In genomic region chr1:197773856-197774255, GRCh38 we compare ENCODE assay signal across 8 cellular contexts. TPM values are rescaled to one million over a fixed set of nuclear protein-coding genes. Genes with fewer than 3 reads are reported as not detected.
DNase-seq lines count a peak whose midpoint lies in the region; ATAC-seq and TF ChIP-seq lines count a peak whose summit lies in the region.

No MANE protein-coding gene starts in this region.

- H3K4me1 ChIP-seq in GM23338 (ENCODE audit: insufficient read depth), result peaks cover 19% of the 10 kb centered on the region
- H3K4me1 ChIP-seq in SJCRH30, result peaks cover 4% of the 10 kb centered on the region; the same call in 1 of the 2 replicates
- peaks cover 11 to 36% (median 31%) of the 10 kb centered on the region in 4 donors for H3K4me1 ChIP-seq in esophagus muscularis mucosa

- no peaks in the 10 kb centered on the region; the same call in 1 of the 2 replicates for H3K79me2 ChIP-seq in GM23338 (replicated peaks; ENCODE audit: insufficient read depth)

- H3K27me3 ChIP-seq in GM23338 (ENCODE audit: insufficient read depth) (peaks cover 30% of the 10 kb centered on the region), SJCRH30 (no peaks in the 10 kb centered on the region), esophagus muscularis mucosa (no peaks in the 10 kb centered on the region)

- H3K9me2 ChIP-seq in GM23338 (ENCODE audit: insufficient read depth), result no peaks in the 10 kb centered on the region

- H3K9me3 ChIP-seq in SJCRH30 (replicated peaks) (no peaks in the 10 kb centered on the region), esophagus muscularis mucosa (no peaks in the 10 kb centered on the region)

- no peak overlapping the region for H2AFZ ChIP-seq in GM23338

- ATAC-seq in GM23338 (no peak), HG02678 (IDR thresholded peaks at IDR 0.05; ENCODE audit: unreplicated experiment) (no peak)

- no peak for DNase-seq in GM23338 (ENCODE audit: low spot score)
- DNase-seq in SJCRH30, result no peak
- DNase-seq in esophagus muscularis mucosa (ENCODE audit: extremely low spot score), result no peak
- DNase-seq in retinal pigment epithelial cell (ENCODE audit: low read depth), result no peak
- DNase-seq in SK-N-DZ (ENCODE audit: low spot score), result no peak
- no peak for DNase-seq in GM19238 (ENCODE audit: insufficient read length, low spot score)
- DNase-seq in GDM1 (lab: John Stamatoyannopoulos, UW), result no peak

- peaks cover 24% of the 10 kb centered on the region for H3K4me1 Mint-ChIP-seq in GM23338

- WGBS in esophagus muscularis mucosa, result 43% methylated on average over 2 of the region's 2 CpGs

- TF ChIP-seq POLR2A in esophagus muscularis mucosa (IDR thresholded peaks at IDR 0.05; ENCODE audit: low read depth), result no peak

- H3K4me3 Mint-ChIP-seq in GM23338, result peak overlapping the region; percentile 81

- no peaks in the 10 kb centered on the region for H3F3A ChIP-seq in GM23338 (replicated peaks; ENCODE audit: low read depth)

- H3K27ac Mint-ChIP-seq in GM23338, result no peak overlapping the region

- no peak for TF ChIP-seq EP300 in esophagus muscularis mucosa (IDR thresholded peaks at IDR 0.05)

- peak overlapping the region; percentile 79 for H3K4me2 ChIP-seq in GM23338

- H4K20me1 ChIP-seq in GM23338 (replicated peaks; ENCODE audit: insufficient read depth), result no peaks in the 10 kb centered on the region

- no peaks in the 10 kb centered on the region for H3K9me3 Mint-ChIP-seq in GM23338

- peak overlapping the region; percentile 77 for H3K4me3 ChIP-seq in GM23338
- H3K4me3 ChIP-seq in SJCRH30, result peak overlapping the region; percentile 66
- peak overlapping the region; percentile 73 to 85 (median 74) for H3K4me3 ChIP-seq in esophagus muscularis mucosa
- H3K4me3 ChIP-seq in retinal pigment epithelial cell (ENCODE audit: low read length), result peak overlapping the region; percentile 67

- TF ChIP-seq CTCF in GM23338 (conservative IDR thresholded peaks at IDR 0.05; ENCODE audit: low read depth in 2 of 2), result no peak
- no peak for TF ChIP-seq CTCF in esophagus muscularis mucosa (IDR thresholded peaks at IDR 0.05)
- no peak for TF ChIP-seq CTCF in retinal pigment epithelial cell (conservative IDR thresholded peaks at IDR 0.05; ENCODE audit: low read depth, low read length)

- peaks cover 2% of the 10 kb centered on the region for H3K27me3 Mint-ChIP-seq in GM23338 (ENCODE audit: insufficient read depth, low read depth, poor library complexity)

- intact Hi-C loops in esophagus muscularis mucosa (cut with DNase I), result loop anchor here (10.0 kb wide), 1 partner anchor 131 kb away; the partner anchor contains the start of gene C1orf53

- H3K27ac ChIP-seq in GM23338 (ENCODE audit: low read depth) (no peak overlapping the region), SJCRH30 (no peak overlapping the region), esophagus muscularis mucosa (replicated peaks in 1 of 4) (peak overlapping the region in 3 of 4 donors; percentile 84 to 89 (median 88))

- H3K36me3 ChIP-seq in GM23338 (ENCODE audit: insufficient read depth) (no peaks in the 10 kb centered on the region), SJCRH30 (no peaks in the 10 kb centered on the region), esophagus muscularis mucosa (no peaks in the 10 kb centered on the region)

- H3K36me3 Mint-ChIP-seq in GM23338 (ENCODE audit: low read depth), result no peaks in the 10 kb centered on the region

TF ChIP-seq in GM23338, 12 proteins besides CTCF, POLR2A, EP300 and RAD21:
- TF ChIP-seq EZH2phosphoT487 (IDR thresholded peaks at IDR 0.05; ENCODE audit: unreplicated experiment) (no peak), ZNF114 (CRISPR knock-in tag; IDR thresholded peaks at IDR 0.05) (no peak), ETS1 (IDR thresholded peaks at IDR 0.05) (no peak), STAT1 (IDR thresholded peaks at IDR 0.05; ENCODE audit: unreplicated experiment) (no peak), JUNB (IDR thresholded peaks at IDR 0.05; ENCODE audit: unreplicated experiment) (no peak), CREB1 (CRISPR knock-in tag; IDR thresholded peaks at IDR 0.05; ENCODE audit: low read depth) (no peak), NANOG (IDR thresholded peaks at IDR 0.05; ENCODE audit: borderline replicate concordance) (no peak)

RNA-seq across cellular contexts. Expression of gene DENND1B, which starts 1.4 kb away (rescaled TPM):
- total RNA-seq in GM23338 (2014; rRNA removed; shearing (Covaris generic)), result 5.2 and 6.1 TPM in 2 replicates
- 3.0 and 4.3 TPM in 2 replicates for polyA plus RNA-seq in GM23338 (2016; fragmentation: Nextera tagmentation; extraction: Ambion mirVana)
- 3.6 and 4.2 TPM in 2 replicates for total RNA-seq in SJCRH30 (2014; rRNA removed; shearing (Covaris generic))
- 10 to 100 TPM in 2 of 4 donors, 1 to 10 TPM in 2; 6.4 to 11.3 (median 9.1) TPM for total RNA-seq in esophagus muscularis mucosa
- polyA plus RNA-seq in SK-N-DZ (2014; cell fraction: cytosol; rRNA removed), result 1.0 and 1.4 TPM in 2 replicates
- 0.80 and 1.5 TPM in 2 replicates for polyA plus RNA-seq in SK-N-DZ (2014; cell fraction: nucleus; rRNA removed)

Comparison
In these comparisons a context has a peak if more than half of its experiments do, and no peak if none do; other contexts are left out.
1. H3K27ac ChIP-seq: peak in esophagus muscularis mucosa (3 of 4); none in GM23338 (single experiment) and SJCRH30 (single experiment).
2. Peak in every context shown above with its lines, with median percentiles within 50 percentile points of each other: H3K4me3 ChIP-seq.